ENCODE assay signal across 10 cellular contexts in genomic region chr9:95091971-95092320, GRCh38.
A peak's percentile ranks its signal among the peaks of the same experiment; 100 is the strongest.
DNase-seq lines count a peak whose midpoint lies in the region; ATAC-seq and TF ChIP-seq lines count a peak whose summit lies in the region.
"Had no signal": no experiment of that assay in that cellular context is flagged by ENCODE, and none has a peak within 500 bp of the region (broad histone marks: within the 10 kb centered on the region; RNA-seq: fewer than 3 reads in every experiment).

No MANE protein-coding gene starts in this region.

- CTCF ChIA-PET in OCI-LY7 (lab: Charles Lee; ENCODE audit: unreplicated experiment): no interaction called here

- peak overlapping the region; percentile 19 for H3K9ac ChIP-seq in adipocyte (ENCODE audit: low read length)
- H3K9ac ChIP-seq in skeletal muscle satellite cell (ENCODE audit: low read depth, low read length): peak overlapping the region; percentile 77

- H3K27me3 Mint-ChIP-seq in HFFc6 (ENCODE audit: insufficient read depth): peaks cover 31% of the 10 kb centered on the region
- H3K27me3 Mint-ChIP-seq: naive B cell had no signal

- no peak overlapping the region for H2AFZ ChIP-seq in OCI-LY7 (ENCODE audit: low read length)

- H4K20me1 ChIP-seq in OCI-LY7 (ENCODE audit: insufficient read depth, low read length): no peaks in the 10 kb centered on the region

- no peaks in the 10 kb centered on the region for H3K79me2 ChIP-seq in OCI-LY7 (ENCODE audit: insufficient read depth, low read depth, low read length)

- TF ChIP-seq CTCF in HFFc6 (IDR thresholded peaks at IDR 0.05) (no peak), OCI-LY7 (conservative IDR thresholded peaks at IDR 0.05; ENCODE audit: low read length) (no peak)

- no peaks in the 10 kb centered on the region; the same call in 1 of the 2 replicates for H3K9me3 Mint-ChIP-seq in HFFc6

- intact Hi-C loops in OCI-LY7 (cut with micrococcal nuclease; ENCODE audit: unreplicated experiment): no loop called here

- peaks cover 36% of the 10 kb centered on the region for H3K36me3 Mint-ChIP-seq in HFFc6 (ENCODE audit: low read depth)

- peak overlapping the region; percentile 61 for H3K27ac Mint-ChIP-seq in HFFc6

- H3K9me3 ChIP-seq in adipocyte (ENCODE audit: control insufficient read depth, low read length) (no peaks in the 10 kb centered on the region), skeletal muscle satellite cell (replicated peaks; ENCODE audit: low read length) (no peaks in the 10 kb centered on the region), OCI-LY7 (ENCODE audit: low read length) (no peaks in the 10 kb centered on the region)

- H3K9me2 ChIP-seq in OCI-LY7 (ENCODE audit: insufficient read depth, low read length): no peaks in the 10 kb centered on the region

- H3K4me1 Mint-ChIP-seq in HFFc6 (ENCODE audit: low read depth): peaks cover 25% of the 10 kb centered on the region

- H3K27me3 ChIP-seq in adipocyte (replicated peaks; ENCODE audit: control insufficient read depth, insufficient read depth, low read length): no peaks in the 10 kb centered on the region
- no peaks in the 10 kb centered on the region for H3K27me3 ChIP-seq in skeletal muscle satellite cell (ENCODE audit: control insufficient read depth, insufficient read depth, low read length)

- BruUV-seq in OCI-LY7 (replicated peaks; lab: Mats Ljungman, UMichigan): no TSS peak

- peak; percentile 2 for DNase-seq in HFFc6
- no peak for DNase-seq in adipocyte (ENCODE audit: low read depth)
- DNase-seq in hepatic stellate cell (ENCODE audit: low spot score): peak; percentile 73
- no peak for DNase-seq in OCI-LY7 (ENCODE audit: low spot score)
- DNase-seq in NCI-H82 treated with DMSO at 0.1 percent for 48 hours (lab: John Stamatoyannopoulos, UW; ENCODE audit: unreplicated experiment): no peak
- DNase-seq: Kasumi-1, naive B cell had no signal

- POLR2A ChIA-PET in OCI-LY7 (lab: Charles Lee): no interaction called here

- H3K4me2 ChIP-seq in skeletal muscle satellite cell (ENCODE audit: low read length): peak overlapping the region; percentile 39
- H3K4me2 ChIP-seq in OCI-LY7 (ENCODE audit: low read length): no peak overlapping the region

- H3K4me3 Mint-ChIP-seq in HFFc6: peak overlapping the region; percentile 45; the same call in 1 of the 2 replicates

- peaks cover 22% of the 10 kb centered on the region for H3K4me1 ChIP-seq in adipocyte (ENCODE audit: control insufficient read depth, insufficient read depth, low read length)
- peaks cover 95% of the 10 kb centered on the region for H3K4me1 ChIP-seq in skeletal muscle satellite cell (ENCODE audit: control insufficient read depth, insufficient read depth, low read length)
- H3K4me1 ChIP-seq in OCI-LY7 (ENCODE audit: insufficient read depth, low read length, poor library complexity, severe bottlenecking): no peaks in the 10 kb centered on the region

- no peak overlapping the region for H3K27ac ChIP-seq in OCI-LY7 (ENCODE audit: low read depth, low read length, poor library complexity, severe bottlenecking)

- peaks cover 6% of the 10 kb centered on the region for H3K36me3 ChIP-seq in adipocyte (ENCODE audit: control insufficient read depth, insufficient read depth, low read length, severe bottlenecking)
- H3K36me3 ChIP-seq in skeletal muscle satellite cell (ENCODE audit: insufficient read depth, low read length): peaks cover 24% of the 10 kb centered on the region
- no peaks in the 10 kb centered on the region for H3K36me3 ChIP-seq in OCI-LY7 (ENCODE audit: insufficient read depth, low read length)

- H3K4me3 ChIP-seq in adipocyte (ENCODE audit: low read length): no peak overlapping the region
- peak overlapping the region; percentile 25 for H3K4me3 ChIP-seq in skeletal muscle satellite cell (ENCODE audit: low read length)
- no peak overlapping the region for H3K4me3 ChIP-seq in OCI-LY7 (ENCODE audit: low read depth, low read length, poor library complexity, severe bottlenecking)

- ATAC-seq in GM18517 (IDR thresholded peaks at IDR 0.05; ENCODE audit: unreplicated experiment) (no peak), GM19467 (IDR thresholded peaks at IDR 0.05; ENCODE audit: unreplicated experiment) (no peak)

Comparison
In these comparisons a context has a peak if more than half of its experiments do, and no peak if none do; other contexts are left out.
1. DNase-seq: peak in HFFc6 (single experiment) and hepatic stellate cell (single experiment); none in adipocyte (single experiment), OCI-LY7 (single experiment) and NCI-H82 treated with DMSO at 0.1 percent for 48 hours (single experiment).